Comparison of ENCODE assay signal across 8 cellular contexts in genomic region chr11:94493443-94494199, GRCh38. TPM values are rescaled to one million over a fixed set of nuclear protein-coding genes. Genes with fewer than 3 reads are reported as not detected.
DNase-seq lines count a peak whose midpoint lies in the region; ATAC-seq and TF ChIP-seq lines count a peak whose summit lies in the region.

A gene with protein sequence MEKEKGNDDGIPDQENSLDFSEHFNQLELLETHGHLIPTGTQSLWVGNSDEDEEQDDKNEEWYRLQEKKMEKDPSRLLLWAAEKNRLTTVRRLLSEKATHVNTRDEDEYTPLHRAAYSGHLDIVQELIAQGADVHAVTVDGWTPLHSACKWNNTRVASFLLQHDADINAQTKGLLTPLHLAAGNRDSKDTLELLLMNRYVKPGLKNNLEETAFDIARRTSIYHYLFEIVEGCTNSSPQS (plus strand): TSS chr11:94493984. CDS start chr11:94496694, 2,710 bp downstream.
Gene MRE11 (minus strand): TSS chr11:94493844. CDS start chr11:94492801, 1,043 bp downstream.

- peaks cover 7 to 29% (median 15%) of the 10 kb centered on the region in 3 donors for H3K4me1 ChIP-seq in gastroesophageal sphincter
- H3K4me1 ChIP-seq in neutrophil (ENCODE audit: control insufficient read depth in 1 of 2, insufficient read depth in 1 of 2, low read depth in 1 of 2, low read length in 1 of 2) = peaks cover 21% of the 10 kb centered on the region in 2 experiments

- H3K27ac Mint-ChIP-seq in activated naive CD4-positive, alpha-beta T cell treated with anti-CD3 and anti-CD28 coated beads for 36 hours = peak within 1 kb of the TSS; percentile 95

- WGBS in gastroesophageal sphincter (ENCODE audit: low coverage in 1 of 2), 2 donors = 0% methylated on average over 11 to 12 of the region's 54 CpGs

- peak; percentile 93 for DNase-seq in GF-D8 (lab: John Stamatoyannopoulos, UW)
- peak; percentile 93 for DNase-seq in HFF-Myc (ENCODE audit: extremely low read depth, low read depth)
- DNase-seq in NAMALWA (ENCODE audit: low spot score) = peak; percentile 99
- DNase-seq in SK-N-DZ (ENCODE audit: low spot score) = peak; percentile 100
- DNase-seq in activated naive CD4-positive, alpha-beta T cell treated with anti-CD3 and anti-CD28 coated beads for 36 hours = peak; percentile 97
- DNase-seq in substantia nigra (lab: John Stamatoyannopoulos, UW) = peak; percentile 62 to 98 (median 93)

- H3K9me3 ChIP-seq in gastroesophageal sphincter = no peaks in the 10 kb centered on the region
- H3K9me3 ChIP-seq in neutrophil = no peaks in the 10 kb centered on the region

- peak; percentile 100 for ATAC-seq in gastroesophageal sphincter

- no peak for TF ChIP-seq EP300 in gastroesophageal sphincter (IDR thresholded peaks at IDR 0.05)

- peaks cover 25% of the 10 kb centered on the region for H3K4me1 Mint-ChIP-seq in activated naive CD4-positive, alpha-beta T cell treated with anti-CD3 and anti-CD28 coated beads for 36 hours (ENCODE audit: low read depth)

- no peaks in the 10 kb centered on the region for H3K27me3 Mint-ChIP-seq in activated naive CD4-positive, alpha-beta T cell treated with anti-CD3 and anti-CD28 coated beads for 36 hours (ENCODE audit: low read depth)

- H3K36me3 ChIP-seq in gastroesophageal sphincter (peaks cover 0 to 42% of the 10 kb centered on the region in 2 donors), neutrophil (peaks cover 35% of the 10 kb centered on the region)

- no peaks in the 10 kb centered on the region for H3K27me3 ChIP-seq in gastroesophageal sphincter
- no peaks in the 10 kb centered on the region for H3K27me3 ChIP-seq in neutrophil

- intact Hi-C loops in activated naive CD4-positive, alpha-beta T cell treated with anti-CD3 and anti-CD28 coated beads for 36 hours (cut with micrococcal nuclease) = loop anchor here (1.0 to 5.0 kb wide), 8 partner anchors 50 to 1294 kb away; partner anchors contain the start of genes C11orf54, CEP295, CWC15 and FAM76B

- peak within 1 kb of the TSS; percentile 75 for H3K4me3 ChIP-seq in HFF-Myc (replicated peaks; ENCODE audit: low read depth, low read length)
- H3K4me3 ChIP-seq in gastroesophageal sphincter = peak within 1 kb of the TSS; percentile 77 to 88
- H3K4me3 ChIP-seq in neutrophil (ENCODE audit: low read depth in 1 of 2, low read length in 1 of 2) = peak within 1 kb of the TSS; percentile 88 to 93

- peak within 1 kb of the TSS; percentile 93 for H3K4me3 Mint-ChIP-seq in activated naive CD4-positive, alpha-beta T cell treated with anti-CD3 and anti-CD28 coated beads for 36 hours

- CTCF ChIA-PET in activated naive CD4-positive, alpha-beta T cell treated with anti-CD3 and anti-CD28 coated beads for 36 hours (lab: Charles Lee) = no interaction called here

- TF ChIP-seq POLR2A in gastroesophageal sphincter (IDR thresholded peaks at IDR 0.05) = peak; percentile 47 to 58

- no peaks in the 10 kb centered on the region for H3K9me3 Mint-ChIP-seq in activated naive CD4-positive, alpha-beta T cell treated with anti-CD3 and anti-CD28 coated beads for 36 hours

- TF ChIP-seq CTCF in HFF-Myc (IDR thresholded peaks at IDR 0.05; ENCODE audit: low read depth, low read length, missing control alignments) (no peak), gastroesophageal sphincter (IDR thresholded peaks at IDR 0.05) (no peak), neutrophil (IDR thresholded peaks at IDR 0.05) (no peak)

- H3K27ac ChIP-seq in gastroesophageal sphincter = peak within 1 kb of the TSS; percentile 82 to 89 (median 86)
- peak within 1 kb of the TSS; percentile 84 for H3K27ac ChIP-seq in neutrophil
- peak within 1 kb of the TSS; percentile 66 for H3K27ac ChIP-seq in substantia nigra (ENCODE audit: low read depth, low read length, poor library complexity, severe bottlenecking)

- peaks cover 20% of the 10 kb centered on the region for H3K36me3 Mint-ChIP-seq in activated naive CD4-positive, alpha-beta T cell treated with anti-CD3 and anti-CD28 coated beads for 36 hours (ENCODE audit: low read depth)

RNA-seq across cellular contexts. Expression of the first gene that starts in this region (rescaled TPM):
- 56.0 and 70.6 TPM in 2 replicates for polyA plus RNA-seq in SK-N-DZ (2014; cell fraction: cytosol; rRNA removed)
- polyA plus RNA-seq in SK-N-DZ (2014; cell fraction: nucleus; rRNA removed) = 82.7 and 88.3 TPM in 2 replicates
- total RNA-seq in activated naive CD4-positive, alpha-beta T cell treated with anti-CD3 and anti-CD28 coated beads for 36 hours = 10 to 100 TPM; 16.3 to 19.1 TPM
- total RNA-seq in gastroesophageal sphincter = 10 to 100 TPM; 12.5 to 22.8 (median 16.9) TPM

RNA-seq across cellular contexts. Expression of gene MRE11, which starts in this region (rescaled TPM):
- 40.7 and 49.3 TPM in 2 replicates for polyA plus RNA-seq in SK-N-DZ (2014; cell fraction: cytosol; rRNA removed)
- 32.1 and 34.0 TPM in 2 replicates for polyA plus RNA-seq in SK-N-DZ (2014; cell fraction: nucleus; rRNA removed)
- 10 to 100 TPM; 33.1 to 37.3 TPM for total RNA-seq in activated naive CD4-positive, alpha-beta T cell treated with anti-CD3 and anti-CD28 coated beads for 36 hours
- 10 to 100 TPM; 13.8 to 15.9 (median 14.5) TPM for total RNA-seq in gastroesophageal sphincter

Comparison
In these comparisons a context has a peak if more than half of its experiments do, and no peak if none do; other contexts are left out.
1. Peak in every context shown above with its lines: DNase-seq, ATAC-seq, H3K4me3 ChIP-seq and H3K27ac ChIP-seq.